ENCODE assay signal across 10 cellular contexts in the genomic region with DNA sequence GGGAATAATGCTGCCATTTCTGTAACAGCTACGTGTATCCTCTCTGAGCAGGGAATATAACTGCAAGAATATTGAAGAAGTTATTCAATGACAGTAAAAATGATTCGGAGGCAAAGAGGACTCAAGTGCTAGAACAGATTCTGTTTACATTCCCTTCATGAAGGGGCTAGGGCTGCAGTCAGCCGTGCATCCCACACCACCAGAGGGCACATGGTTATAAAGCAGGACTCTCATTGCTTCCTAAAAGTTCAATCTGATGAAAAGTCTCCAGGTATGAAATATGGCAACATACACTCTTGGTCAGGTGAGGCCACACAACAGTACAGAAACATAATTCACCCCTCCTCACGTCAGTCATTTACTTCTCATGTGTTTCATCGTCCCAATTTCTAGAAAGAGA. TPM values are rescaled to one million over a fixed set of nuclear protein-coding genes. Genes with fewer than 3 reads are reported as not detected.
DNase-seq lines count a peak whose midpoint lies in the region; TF ChIP-seq lines count a peak whose summit lies in the region.
"Had no signal": no experiment of that assay in that cellular context is flagged by ENCODE, and none has a peak within 500 bp of the region (broad histone marks: within the 10 kb centered on the region; RNA-seq: fewer than 3 reads in every experiment).

No MANE protein-coding gene starts in this region.

- no peak overlapping the region for H4K91ac ChIP-seq in mesenchymal stem cell (ENCODE audit: low read length)

- H3K4ac ChIP-seq in mesenchymal stem cell (ENCODE audit: low read depth in 1 of 2, low read length in 2 of 2) = no peak overlapping the region

- H3K14ac ChIP-seq in mesenchymal stem cell (ENCODE audit: low read length in 2 of 2) = no peak overlapping the region

- no peak overlapping the region for H3K23ac ChIP-seq in mesenchymal stem cell (ENCODE audit: low read length in 2 of 2)

- 77% methylated on average over 5 of the region's 5 CpGs for WGBS in mesenchymal stem cell

- no peak overlapping the region for H3K9ac ChIP-seq in mesenchymal stem cell (ENCODE audit: low read length)

- H3K4me3 ChIP-seq in astrocyte of the cerebellum (ENCODE audit: low read depth, low read length) = no peak overlapping the region
- no peak overlapping the region for H3K4me3 ChIP-seq in mesenchymal stem cell (ENCODE audit: insufficient read depth in 1 of 2, low read depth in 1 of 2, low read length in 2 of 2)

- in situ Hi-C loops in astrocyte of the cerebellum (cut with HindIII; ENCODE audit: low sequenced_read_pairs) = loop anchor here (5.0 kb wide), 1 partner anchor 48 kb away; no protein-coding TSS in a partner anchor

- no peak overlapping the region for H2BK12ac ChIP-seq in mesenchymal stem cell (ENCODE audit: low read length in 2 of 2)

- no peak overlapping the region for H2BK120ac ChIP-seq in mesenchymal stem cell (ENCODE audit: low read depth, low read length)

- peaks cover 9% of the 10 kb centered on the region for H3K4me1 ChIP-seq in mesenchymal stem cell (ENCODE audit: control insufficient read depth, insufficient read depth, low read depth, low read length)

- no peak overlapping the region for H2AK5ac ChIP-seq in mesenchymal stem cell (ENCODE audit: low read length, severe bottlenecking)

- no peak overlapping the region for H4K8ac ChIP-seq in mesenchymal stem cell (ENCODE audit: low read length)

- DNase-seq in DMS 273 (lab: John Stamatoyannopoulos, UW; ENCODE audit: unreplicated experiment) = peak; percentile 10
- no peak for DNase-seq in DMS 273 treated with DMSO at 0.1 percent for 48 hours (lab: John Stamatoyannopoulos, UW)
- DNase-seq in HT-29 (ENCODE audit: low spot score) = peak; percentile 55
- no peak for DNase-seq in astrocyte of the cerebellum (ENCODE audit: low read depth)
- DNase-seq in mesenchymal stem cell = no peak
- no peak for DNase-seq in NCI-H748 treated with DMSO at 0.1 percent for 48 hours (lab: John Stamatoyannopoulos, UW)
- no peak for DNase-seq in GOT3 (lab: John Stamatoyannopoulos, UW)
- no peak for DNase-seq in NCI-H1694 treated with DMSO at 0.1 percent for 48 hours (lab: John Stamatoyannopoulos, UW)
- DNase-seq: activated naive CD8-positive, alpha-beta T cell treated with anti-CD3 and anti-CD28 coated beads, Interleukin-2, amount 10 ng/mL, durations not matched to agents 7 days and 5 days; NCI-H1694 had no signal

- no peak overlapping the region for H2BK5ac ChIP-seq in mesenchymal stem cell (ENCODE audit: low read depth, low read length, poor library complexity, severe bottlenecking)

- peak overlapping the region; percentile 7 for H3K27ac ChIP-seq in mesenchymal stem cell (ENCODE audit: low read length, poor library complexity, severe bottlenecking)

- H2BK15ac ChIP-seq in mesenchymal stem cell (ENCODE audit: low read depth, poor library complexity, severe bottlenecking) = no peak overlapping the region

- no peak overlapping the region for H3K4me2 ChIP-seq in mesenchymal stem cell (ENCODE audit: low read length, poor library complexity, severe bottlenecking)

- peaks cover 8% of the 10 kb centered on the region for H3K79me1 ChIP-seq in mesenchymal stem cell (replicated peaks; ENCODE audit: low read length, poor library complexity, severe bottlenecking)

- H3K9me3 ChIP-seq in mesenchymal stem cell (ENCODE audit: control insufficient read depth, low read length) = no peaks in the 10 kb centered on the region

- TF ChIP-seq CTCF in astrocyte of the cerebellum (IDR thresholded peaks at IDR 0.05; ENCODE audit: low read depth, low read length, missing control alignments) = peak; percentile 78

- no peak overlapping the region for H3K18ac ChIP-seq in mesenchymal stem cell (ENCODE audit: low read depth in 1 of 2, low read length in 2 of 2)

- no peaks in the 10 kb centered on the region for H3K27me3 ChIP-seq in mesenchymal stem cell (ENCODE audit: control insufficient read depth in 1 of 2, insufficient read depth in 1 of 2, low read length in 2 of 2)

- peaks cover 49 to 95% of the 10 kb centered on the region in 2 experiments for H3K36me3 ChIP-seq in mesenchymal stem cell (ENCODE audit: control insufficient read depth in 1 of 2, insufficient read depth in 2 of 2, low read depth in 1 of 2, low read length in 2 of 2)

- no peak overlapping the region for H2AFZ ChIP-seq in mesenchymal stem cell (ENCODE audit: low read depth, low read length)

RNA-seq across cellular contexts. Expression of gene TCHP, which starts 34.0 kb away (rescaled TPM):
- 8.8 and 16.7 TPM in 2 replicates for total RNA-seq in HT-29 (2014; rRNA removed; shearing (Covaris generic))
- 8.0 TPM for polyA plus RNA-seq in mesenchymal stem cell (2013, experiment 1 of 2)
- 7.8 TPM for polyA plus RNA-seq in mesenchymal stem cell (2013, experiment 2 of 2)

RNA-seq across cellular contexts. Expression of gene GLTP, which starts 53.7 kb away (rescaled TPM):
- total RNA-seq in HT-29 (2014; rRNA removed; shearing (Covaris generic)) = 23.7 and 25.7 TPM in 2 replicates
- polyA plus RNA-seq in mesenchymal stem cell (2013, experiment 1 of 2) = 41.5 TPM
- polyA plus RNA-seq in mesenchymal stem cell (2013, experiment 2 of 2) = 42.0 TPM

Comparison
In these comparisons a context has a peak if more than half of its experiments do, and no peak if none do; other contexts are left out.
1. DNase-seq: peak in DMS 273 (single experiment) and HT-29 (single experiment); none in DMS 273 treated with DMSO at 0.1 percent for 48 hours (single experiment), astrocyte of the cerebellum (single experiment), mesenchymal stem cell (single experiment), NCI-H748 treated with DMSO at 0.1 percent for 48 hours (single experiment), GOT3 (single experiment) and NCI-H1694 treated with DMSO at 0.1 percent for 48 hours (single experiment).